In genomic region chr2:195408196-195408595, GRCh38 we compare ENCODE assay signal across 27 cellular contexts.
DNase-seq lines count a peak whose midpoint lies in the region.
"Had no signal": no experiment of that assay in that cellular context is flagged by ENCODE, and none has a peak within 500 bp of the region (broad histone marks: within the 10 kb centered on the region; RNA-seq: fewer than 3 reads in every experiment).

No MANE protein-coding gene starts in this region.

- CTCF ChIA-PET in CD4-positive, alpha-beta memory T cell (lab: Charles Lee; ENCODE audit: partially characterized antibody): no interaction called here

- no peak overlapping the region for H3K27ac ChIP-seq in CD4-positive, alpha-beta memory T cell (ENCODE audit: low read depth, low read length)
- H3K27ac ChIP-seq: 22Rv1, adrenal gland, GM23248, prostate gland, upper lobe of right lung had no signal

- H3K9me3 ChIP-seq in CD4-positive, alpha-beta memory T cell (ENCODE audit: control insufficient read depth in 1 of 2, low read length in 2 of 2): no peaks in the 10 kb centered on the region
- H3K9me3 ChIP-seq: adrenal gland, prostate gland, upper lobe of right lung had no signal

- no peaks in the 10 kb centered on the region for H3K27me3 Mint-ChIP-seq in CD4-positive, alpha-beta memory T cell
- H3K27me3 Mint-ChIP-seq: naive B cell; stimulated activated memory B cell treated with anti-CD40 and anti-IgM and Interleukin-4, amounts not matched to agents 10 μg/mL and 1 μg/mL and 100 μg/mL, for 72 hours had no signal

- no peak overlapping the region for H3K4me3 ChIP-seq in CD4-positive, alpha-beta memory T cell (ENCODE audit: low read length in 2 of 2)
- H3K4me3 ChIP-seq: GM23248, prostate gland, upper lobe of right lung had no signal

- peak in 2 of 3 experiments; percentile 57 to 89 for DNase-seq in NCI-H1417 (lab: John Stamatoyannopoulos, UW)
- no peak for DNase-seq in NCI-H1417 treated with DMSO at 0.1 percent for 48 hours (lab: John Stamatoyannopoulos, UW)
- peak; percentile 74 for DNase-seq in NCI-H2227 treated with DMSO at 0.1 percent for 48 hours (lab: John Stamatoyannopoulos, UW)
- DNase-seq in RPMI7951 (ENCODE audit: low read depth): peak; percentile 16
- DNase-seq in KBM-7: no peak
- no peak for DNase-seq in activated CD8-positive, alpha-beta memory T cell treated with anti-CD3 and anti-CD28 coated beads for 24 hours
- no peak for DNase-seq in GDM1 (lab: John Stamatoyannopoulos, UW)
- no peak for DNase-seq in CD4-positive, alpha-beta memory T cell
- DNase-seq: activated naive CD4-positive, alpha-beta T cell; activated T-cell treated with anti-CD3 and anti-CD28 coated beads, Interleukin-2, amount 50 U/mL, for 72 hours; DMS 273 treated with DMSO at 0.1 percent for 48 hours; effector CD4-positive, alpha-beta T cell; left ventricle myocardium superior; naive B cell; NCI-H1048; NCI-H526 treated with DMSO at 0.1 percent for 48 hours; nucleus accumbens; stimulated activated CD4-positive, alpha-beta T cell treated with anti-CD3 and anti-CD28 coated beads, Interleukin-4, amount 100 ng/mL, for 24 hours; T1000; upper lobe of right lung had no signal

- H3K27ac Mint-ChIP-seq in CD4-positive, alpha-beta memory T cell: no peak overlapping the region
- H3K27ac Mint-ChIP-seq: activated T-cell treated with anti-CD3 and anti-CD28 coated beads, Interleukin-2, amount 50 U/mL, for 72 hours; HFFc6; naive B cell; stimulated activated memory B cell treated with anti-CD40 and anti-IgM and Interleukin-4, amounts not matched to agents 10 μg/mL and 1 μg/mL and 100 μg/mL, for 72 hours; WTC11 had no signal

- H3K27me3 ChIP-seq in CD4-positive, alpha-beta memory T cell (ENCODE audit: insufficient read depth, low read length): no peaks in the 10 kb centered on the region
- H3K27me3 ChIP-seq: adrenal gland, upper lobe of right lung had no signal

- H3K36me3 Mint-ChIP-seq in CD4-positive, alpha-beta memory T cell: no peaks in the 10 kb centered on the region
- H3K36me3 Mint-ChIP-seq: naive B cell; stimulated activated memory B cell treated with anti-CD40 and anti-IgM and Interleukin-4, amounts not matched to agents 10 μg/mL and 1 μg/mL and 100 μg/mL, for 72 hours; WTC11 had no signal

- POLR2A ChIA-PET in CD4-positive, alpha-beta memory T cell (lab: Charles Lee; ENCODE audit: partially characterized antibody): no interaction called here

- H3K4me3 Mint-ChIP-seq in CD4-positive, alpha-beta memory T cell: no peak overlapping the region
- H3K4me3 Mint-ChIP-seq: activated T-cell treated with anti-CD3 and anti-CD28 coated beads, Interleukin-2, amount 50 U/mL, for 72 hours; HFFc6; naive B cell; stimulated activated memory B cell treated with anti-CD40 and anti-IgM and Interleukin-4, amounts not matched to agents 10 μg/mL and 1 μg/mL and 100 μg/mL, for 72 hours; WTC11 had no signal

- intact Hi-C loops in CD4-positive, alpha-beta memory T cell (cut with micrococcal nuclease): no loop called here

- in situ Hi-C loops in KBM-7 (cut with MboI; ENCODE audit: low pct_unique_long_range_greater_than_20kb, low sequenced_read_pairs): no loop called here

- H3K9me3 Mint-ChIP-seq in CD4-positive, alpha-beta memory T cell: peaks cover 0 to 2% (median 0%) of the 10 kb centered on the region in 8 donors
- H3K9me3 Mint-ChIP-seq: activated T-cell treated with anti-CD3 and anti-CD28 coated beads, Interleukin-2, amount 50 U/mL, for 72 hours; naive B cell; stimulated activated memory B cell treated with anti-CD40 and anti-IgM and Interleukin-4, amounts not matched to agents 10 μg/mL and 1 μg/mL and 100 μg/mL, for 72 hours; WTC11 had no signal

- no peaks in the 10 kb centered on the region for H3K4me1 ChIP-seq in CD4-positive, alpha-beta memory T cell (ENCODE audit: insufficient read depth, low read length)
- H3K4me1 ChIP-seq: adrenal gland, prostate gland, upper lobe of right lung had no signal

- H3K36me3 ChIP-seq in CD4-positive, alpha-beta memory T cell (ENCODE audit: insufficient read depth, low read length): no peaks in the 10 kb centered on the region
- H3K36me3 ChIP-seq: adrenal gland, prostate gland, upper lobe of right lung had no signal

- peaks cover 0 to 3% (median 1%) of the 10 kb centered on the region in 4 donors for H3K4me1 Mint-ChIP-seq in CD4-positive, alpha-beta memory T cell

Comparison
In these comparisons a context has a peak if more than half of its experiments do, and no peak if none do; other contexts are left out.
1. DNase-seq: peak in NCI-H1417 (2 of 3), NCI-H2227 treated with DMSO at 0.1 percent for 48 hours (single experiment) and RPMI7951 (single experiment); none in NCI-H1417 treated with DMSO at 0.1 percent for 48 hours (single experiment), KBM-7 (single experiment), activated CD8-positive, alpha-beta memory T cell treated with anti-CD3 and anti-CD28 coated beads for 24 hours (single experiment), GDM1 (single experiment) and CD4-positive, alpha-beta memory T cell (0 of 5).